ENCODE assay signal across 14 cellular contexts in genomic region chr2:215372968-215373649, GRCh38.
A peak's percentile ranks its signal among the peaks of the same experiment; 100 is the strongest.
DNase-seq lines count a peak whose midpoint lies in the region; ATAC-seq and TF ChIP-seq lines count a peak whose summit lies in the region.
"Had no signal": no experiment of that assay in that cellular context is flagged by ENCODE, and none has a peak within 500 bp of the region (broad histone marks: within the 10 kb centered on the region; RNA-seq: fewer than 3 reads in every experiment).

No MANE protein-coding gene starts in this region.

- H3K9me3 ChIP-seq in SK-N-MC (ENCODE audit: low read depth, low read length) (no peaks in the 10 kb centered on the region), sigmoid colon (no peaks in the 10 kb centered on the region)
- H3K9me3 ChIP-seq: Caco-2 had no signal

- no peak for TF ChIP-seq EP300 in sigmoid colon (IDR thresholded peaks at IDR 0.05)

- H3K79me2 ChIP-seq in ACC112 (ENCODE audit: control insufficient read depth, insufficient read depth, low read length, unreplicated experiment), result peaks cover 5% of the 10 kb centered on the region

- no peaks in the 10 kb centered on the region for H3K27me3 Mint-ChIP-seq in stimulated activated naive CD8-positive, alpha-beta T cell treated with anti-CD3 and anti-CD28 coated beads, Interleukin-15, amount 100 ng/mL, for 72 hours

- TF ChIP-seq CTCF in fibroblast of mammary gland (conservative IDR thresholded peaks at IDR 0.05; ENCODE audit: control insufficient read depth, insufficient read depth, low read depth, low read length) (no peak), sigmoid colon (IDR thresholded peaks at IDR 0.05) (no peak)

- no peaks in the 10 kb centered on the region for H3K4me1 Mint-ChIP-seq in stimulated activated naive CD8-positive, alpha-beta T cell treated with anti-CD3 and anti-CD28 coated beads, Interleukin-15, amount 100 ng/mL, for 72 hours
- H3K4me1 Mint-ChIP-seq: CD14-positive monocyte had no signal

- H3K9ac ChIP-seq in SK-N-MC (ENCODE audit: insufficient read length), result no peak overlapping the region

- no peak for DNase-seq in SK-N-MC (ENCODE audit: low read depth, low spot score)
- peak; percentile 54 for DNase-seq in fibroblast of mammary gland (ENCODE audit: low read depth)
- DNase-seq in sigmoid colon, result no peak
- no peak for DNase-seq in iPS-NIHi7 (ENCODE audit: extremely low spot score)
- DNase-seq in stimulated activated naive CD8-positive, alpha-beta T cell treated with anti-CD3 and anti-CD28 coated beads, Interleukin-15, amount 100 ng/mL, for 72 hours, result no peak
- DNase-seq: Caco-2; CD8-positive, alpha-beta T cell; DND-41; GF-D8; H7 had no signal

- no peak overlapping the region for H2AFZ ChIP-seq in ACC112 (ENCODE audit: low read length, unreplicated experiment)
- H2AFZ ChIP-seq: GM23338 had no signal

- 93% methylated on average over 9 of the region's 9 CpGs for WGBS in sigmoid colon, 2 donors

- H3K4me3 ChIP-seq in ACC112 (ENCODE audit: low read depth, low read length), result no peak overlapping the region
- H3K4me3 ChIP-seq in SK-N-MC, result no peak overlapping the region
- H3K4me3 ChIP-seq in fibroblast of mammary gland (ENCODE audit: control insufficient read depth, low read depth, low read length), result no peak overlapping the region
- no peak overlapping the region for H3K4me3 ChIP-seq in sigmoid colon
- H3K4me3 ChIP-seq: GM23338 had no signal

- H3K4me1 ChIP-seq in ACC112 (ENCODE audit: control insufficient read depth, insufficient read depth, low read length, unreplicated experiment) (peaks cover 24% of the 10 kb centered on the region), sigmoid colon (no peaks in the 10 kb centered on the region)
- H3K4me1 ChIP-seq: Caco-2 had no signal

- H3K27me3 ChIP-seq in ACC112 (ENCODE audit: insufficient read depth, low read length), result no peaks in the 10 kb centered on the region
- H3K27me3 ChIP-seq in sigmoid colon, result no peaks in the 10 kb centered on the region

- no peak overlapping the region for H3K4me3 Mint-ChIP-seq in stimulated activated naive CD8-positive, alpha-beta T cell treated with anti-CD3 and anti-CD28 coated beads, Interleukin-15, amount 100 ng/mL, for 72 hours
- H3K4me3 Mint-ChIP-seq: CD14-positive monocyte; CD8-positive, alpha-beta T cell; GM23338 had no signal

- intact Hi-C loops in sigmoid colon (cut with DNase I), result no loop called here

- no peak overlapping the region for H3K27ac Mint-ChIP-seq in stimulated activated naive CD8-positive, alpha-beta T cell treated with anti-CD3 and anti-CD28 coated beads, Interleukin-15, amount 100 ng/mL, for 72 hours
- H3K27ac Mint-ChIP-seq: CD14-positive monocyte; CD8-positive, alpha-beta T cell; GM23338 had no signal

- H3K9me3 Mint-ChIP-seq in stimulated activated naive CD8-positive, alpha-beta T cell treated with anti-CD3 and anti-CD28 coated beads, Interleukin-15, amount 100 ng/mL, for 72 hours, result peaks cover 0 to 9% of the 10 kb centered on the region in 2 donors
- H3K9me3 Mint-ChIP-seq: CD8-positive, alpha-beta T cell; GM23338 had no signal

- no peak for TF ChIP-seq POLR2A in sigmoid colon (IDR thresholded peaks at IDR 0.05)

- ATAC-seq in stimulated activated naive CD8-positive, alpha-beta T cell treated with anti-CD3 and anti-CD28 coated beads, Interleukin-15, amount 100 ng/mL, for 72 hours, result no peak
- no peak for ATAC-seq in HG02763 (IDR thresholded peaks at IDR 0.05; ENCODE audit: unreplicated experiment)
- ATAC-seq: CD8-positive, alpha-beta T cell; GM23338 had no signal

- peaks cover 81% of the 10 kb centered on the region for H3K36me3 ChIP-seq in ACC112 (ENCODE audit: insufficient read depth, low read length)
- H3K36me3 ChIP-seq in SK-N-MC (ENCODE audit: insufficient read depth, low read length), result peaks cover 88% of the 10 kb centered on the region
- peaks cover 73 to 100% (median 83%) of the 10 kb centered on the region in 4 donors for H3K36me3 ChIP-seq in sigmoid colon

- H3K27ac ChIP-seq in ACC112 (ENCODE audit: low read depth, low read length) (peak overlapping the region; percentile 65), SK-N-MC (peak overlapping the region; percentile 17; the same call in 1 of the 2 replicates), sigmoid colon (peak overlapping the region in 3 of 4 donors; percentile 10 to 35 (median 33))
